In the genomic region with DNA sequence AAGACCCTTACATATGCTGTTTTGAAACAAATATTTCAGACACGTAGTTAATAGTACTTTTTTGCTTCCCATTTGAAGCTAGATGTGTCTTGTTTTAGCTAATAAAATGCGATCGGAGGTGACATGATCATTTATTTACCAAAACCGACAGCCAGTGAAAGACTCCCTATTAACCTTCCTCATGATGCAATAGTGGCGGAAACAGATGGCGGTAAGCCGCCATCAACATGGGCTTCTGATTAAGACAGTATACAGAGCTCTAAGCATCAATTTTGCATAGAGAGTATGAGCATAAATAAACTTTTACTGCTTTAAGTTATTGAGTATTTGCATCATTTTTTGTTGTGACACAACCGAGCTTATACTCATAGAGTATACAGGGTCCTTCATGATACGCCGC, we compare ENCODE assay signal across 33 cellular contexts.
"Had no signal": no experiment of that assay in that cellular context is flagged by ENCODE, and none has a peak within 500 bp of the region (broad histone marks: within the 10 kb centered on the region; RNA-seq: fewer than 3 reads in every experiment).

No MANE protein-coding gene starts in this region.

- H3K36me3 ChIP-seq: adrenal gland, ascending aorta, brain microvascular endothelial cell, breast epithelium, cardiac muscle cell had no signal

- H3K4me1 ChIP-seq: adrenal gland, ascending aorta, body of pancreas, breast epithelium had no signal

- ATAC-seq: activated naive CD4-positive, alpha-beta T cell treated with anti-CD3 and anti-CD28 coated beads, Interleukin-2, amount 50 U/mL, for 72 hours; activated naive CD8-positive, alpha-beta T cell treated with anti-CD3 and anti-CD28 coated beads, Interleukin-2, amount 50 U/mL, for 24 hours; activated T-cell treated with anti-CD3 and anti-CD28 coated beads, Interleukin-2, amount 50 U/mL, for 4 hours; activated T-cell treated with anti-CD3 and anti-CD28 coated beads, Interleukin-2, amount 50 U/mL, for 72 hours; activated T-helper 17 cell treated with anti-CD3 and anti-CD28 coated beads, Interleukin-2, amount 50 U/mL, for 72 hours; body of pancreas had no signal

- H3K4me3 ChIP-seq: adrenal gland, ascending aorta, body of pancreas, breast epithelium, cardiac muscle cell had no signal

- DNase-seq: activated effector memory CD4-positive, alpha-beta T cell treated with anti-CD3 and anti-CD28 coated beads, Interleukin-2, amount 50 U/mL, for 16 hours; activated effector memory CD4-positive, alpha-beta T cell treated with Interleukin-2 at 50 U/mL for 16 hours; activated gamma-delta T cell; activated gamma-delta T cell treated with Interleukin-2 at 50 U/mL for 16 hours; activated naive CD4-positive, alpha-beta T cell; activated naive CD4-positive, alpha-beta T cell treated with anti-CD3 and anti-CD28 coated beads for 36 hours; activated naive CD4-positive, alpha-beta T cell treated with anti-CD3 and anti-CD28 coated beads, Interleukin-2, amount 10 ng/mL, durations not matched to agents 7 days and 5 days; activated naive CD4-positive, alpha-beta T cell treated with anti-CD3 and anti-CD28 coated beads, Interleukin-2, amount 50 U/mL, for 16 hours; activated naive CD4-positive, alpha-beta T cell treated with Interleukin-2 at 50 U/mL for 16 hours; activated naive CD8-positive, alpha-beta T cell treated with anti-CD3 and anti-CD28 coated beads for 36 hours; activated naive CD8-positive, alpha-beta T cell treated with anti-CD3 and anti-CD28 coated beads, Interleukin-2, amount 10 ng/mL, durations not matched to agents 7 days and 5 days; activated naive CD8-positive, alpha-beta T cell treated with anti-CD3 and anti-CD28 coated beads, Interleukin-2, amount 50 U/mL, for 24 hours; activated T-cell treated with anti-CD3 and anti-CD28 coated beads, Interleukin-2, amount 50 U/mL, for 24 hours; activated T-cell treated with anti-CD3 and anti-CD28 coated beads, Interleukin-2, amount 50 U/mL, for 4 hours; activated T-cell treated with anti-CD3 and anti-CD28 coated beads, Interleukin-2, amount 50 U/mL, for 48 hours; activated T-cell treated with anti-CD3 and anti-CD28 coated beads, Interleukin-2, amount 50 U/mL, for 72 hours; adrenal gland; amniotic stem cell; amygdala; anterior cingulate cortex; aorta; body of pancreas; brain microvascular endothelial cell; caudate nucleus; central memory CD4-positive, alpha-beta T cell; cerebellar nuclear complex had no signal

- H3K9me3 ChIP-seq: adrenal gland, ascending aorta, body of pancreas, breast epithelium had no signal

- H3K27me3 ChIP-seq: adrenal gland, ascending aorta, body of pancreas, brain microvascular endothelial cell, breast epithelium, cardiac muscle cell had no signal

- FAIRE-seq: astrocyte, bronchial epithelial cell had no signal

- H3K27ac ChIP-seq: adrenal gland, ascending aorta, body of pancreas, brain microvascular endothelial cell, breast epithelium, cardiac muscle cell had no signal
